19 cellular contexts compared by ENCODE assay signal in genomic region chr5:8576178-8576577, GRCh38.
DNase-seq lines count a peak whose midpoint lies in the region; ATAC-seq, FAIRE-seq and TF ChIP-seq lines count a peak whose summit lies in the region.
"Had no signal": no experiment of that assay in that cellular context is flagged by ENCODE, and none has a peak within 500 bp of the region (broad histone marks: within the 10 kb centered on the region; RNA-seq: fewer than 3 reads in every experiment).

No MANE protein-coding gene starts in this region.

- H3K23me2 ChIP-seq in H9 (ENCODE audit: insufficient read length, low read depth, low read length, poor library complexity, severe bottlenecking) (no peaks in the 10 kb centered on the region), H1 (ENCODE audit: low read depth, low read length) (no peaks in the 10 kb centered on the region)

- TF ChIP-seq CTCF in H9 (conservative IDR thresholded peaks at IDR 0.05) (peak; percentile 23; the same call in 1 of the 3 replicates), H1 (IDR thresholded peaks at IDR 0.05; ENCODE audit: control extremely low read depth in 1 of 3, insufficient read depth in 1 of 3, low read depth in 1 of 3, low read length in 3 of 3) (peak in 2 of 3 experiments; percentile 5 to 11; a peak in 2 of 4 replicates)

- H3K27ac ChIP-seq in H9 (ENCODE audit: insufficient read length, low read depth, low read length), result no peak overlapping the region
- H3K27ac ChIP-seq in H1 (ENCODE audit: low read depth, low read length), result no peak overlapping the region
- no peak overlapping the region for H3K27ac ChIP-seq in mesenchymal stem cell (ENCODE audit: low read length, poor library complexity, severe bottlenecking)
- H3K27ac ChIP-seq: A549 had no signal

- no peak overlapping the region for H2AK5ac ChIP-seq in H9 (ENCODE audit: insufficient read length, low read length)
- H2AK5ac ChIP-seq in H1 (ENCODE audit: low read depth, low read length), result no peak overlapping the region
- H2AK5ac ChIP-seq in mesenchymal stem cell (ENCODE audit: low read length, severe bottlenecking), result no peak overlapping the region

- no peaks in the 10 kb centered on the region; a peak in 2 of 5 replicates for H3K9me3 Mint-ChIP-seq in H9
- H3K9me3 Mint-ChIP-seq: CD8-positive, alpha-beta T cell had no signal

- H3K27ac Mint-ChIP-seq in H9, result no peak overlapping the region
- H3K27ac Mint-ChIP-seq: CD14-positive monocyte; CD8-positive, alpha-beta T cell had no signal

- H2BK12ac ChIP-seq in H9 (ENCODE audit: insufficient read length, low read depth, low read length) (no peak overlapping the region), H1 (ENCODE audit: low read depth, low read length) (no peak overlapping the region), mesenchymal stem cell (ENCODE audit: low read length in 2 of 2) (no peak overlapping the region)

- H3K18ac ChIP-seq in H9 (ENCODE audit: insufficient read length, low read depth, low read length), result no peak overlapping the region
- H3K18ac ChIP-seq in H1 (ENCODE audit: extremely low read depth, low read length), result no peak overlapping the region
- no peak overlapping the region for H3K18ac ChIP-seq in mesenchymal stem cell (ENCODE audit: low read depth in 1 of 2, low read length in 2 of 2)

- no peak overlapping the region for H2BK120ac ChIP-seq in H9 (ENCODE audit: low read depth, low read length, poor library complexity, severe bottlenecking)
- H2BK120ac ChIP-seq in H1 (replicated peaks; ENCODE audit: low read depth, low read length), result no peak overlapping the region
- no peak overlapping the region for H2BK120ac ChIP-seq in mesenchymal stem cell (ENCODE audit: low read depth, low read length)

- no peaks in the 10 kb centered on the region for H4K20me1 ChIP-seq in H9 (ENCODE audit: control insufficient read depth, insufficient read depth, insufficient read length)
- H4K20me1 ChIP-seq in H1 (replicated peaks in 1 of 2; ENCODE audit: control insufficient read depth in 1 of 2, insufficient read depth in 2 of 2, low read length in 2 of 2), result no peaks in the 10 kb centered on the region

- no peak overlapping the region for H3K9ac ChIP-seq in H9 (ENCODE audit: extremely low read depth, insufficient read length, low read length)
- H3K9ac ChIP-seq in H1 (replicated peaks in 1 of 4; ENCODE audit: extremely low read depth in 1 of 4, low read depth in 3 of 4, low read length in 3 of 4), result no peak overlapping the region
- H3K9ac ChIP-seq in mesenchymal stem cell (ENCODE audit: low read length), result peak overlapping the region; percentile 51

- POLR2A ChIA-PET in H1 (lab: Charles Lee; ENCODE audit: partially characterized antibody), result no interaction called here

- CTCF ChIA-PET in H1 (lab: Charles Lee; ENCODE audit: partially characterized antibody), result interaction anchor here (0.6 kb wide), 1 partner anchor 620 kb away, joined by 3 read pairs; no protein-coding TSS in a partner anchor

- H3K9me3 ChIP-seq in H9 (ENCODE audit: control insufficient read depth, low read depth, low read length) (no peaks in the 10 kb centered on the region), H1 (ENCODE audit: insufficient read depth in 2 of 2, low read depth in 1 of 2, low read length in 1 of 2) (no peaks in the 10 kb centered on the region), mesenchymal stem cell (ENCODE audit: control insufficient read depth, low read length) (no peaks in the 10 kb centered on the region)
- H3K9me3 ChIP-seq: A549, BE2C, HAP-1 had no signal

- H2BK15ac ChIP-seq in H9 (ENCODE audit: low read depth, low read length) (no peak overlapping the region), H1 (ENCODE audit: low read length) (no peak overlapping the region), mesenchymal stem cell (ENCODE audit: low read depth, poor library complexity, severe bottlenecking) (no peak overlapping the region)

- no peak for FAIRE-seq in H1 (lab: Jason Lieb, UNC)
- FAIRE-seq: A549, D721Med, HepG2, HTR-8/SVneo, K562 had no signal

- no peak overlapping the region for H2BK5ac ChIP-seq in H9 (ENCODE audit: insufficient read length, low read length)
- no peak overlapping the region for H2BK5ac ChIP-seq in H1 (ENCODE audit: low read depth, low read length)
- no peak overlapping the region for H2BK5ac ChIP-seq in mesenchymal stem cell (ENCODE audit: low read depth, low read length, poor library complexity, severe bottlenecking)

- no peak for TF ChIP-seq POLR2A in H1 (IDR thresholded peaks at IDR 0.05; ENCODE audit: control extremely low read depth in 1 of 2, low read depth in 2 of 2, low read length in 2 of 2)

- H3K4me3 ChIP-seq in H1 (ENCODE audit: extremely low read depth in 1 of 4, insufficient read depth in 2 of 4, low read depth in 3 of 4, low read length in 4 of 4) (no peak overlapping the region), mesenchymal stem cell (ENCODE audit: insufficient read depth in 1 of 2, low read depth in 1 of 2, low read length in 2 of 2) (peak overlapping the region in 1 of 2 experiments; percentile 49)
- H3K4me3 ChIP-seq: A549, HAP-1, K562 had no signal

- H3K14ac ChIP-seq in H9 (ENCODE audit: insufficient read depth, low read length) (no peak overlapping the region), H1 (ENCODE audit: insufficient read length) (no peak overlapping the region), mesenchymal stem cell (ENCODE audit: low read length in 2 of 2) (no peak overlapping the region)

- ATAC-seq in GM18867 (IDR thresholded peaks at IDR 0.05; ENCODE audit: unreplicated experiment), result no peak
- ATAC-seq: A549; CD8-positive, alpha-beta T cell; HepG2; K562 had no signal

- no CpG with 5 or more reads among the region's 10 CpGs for WGBS in H9 (ENCODE audit: extremely low coverage, insufficient read length, low lambda C conversion rate)
- 86% methylated on average over 10 of the region's 10 CpGs; no CpG with 5 or more reads in 1 of the 2 experiments for WGBS in H1 (ENCODE audit: extremely low coverage in 1 of 2, insufficient coverage in 1 of 2, insufficient read length in 1 of 2, insufficient replicate concordance in 2 of 2, low coverage in 1 of 2, low lambda C conversion rate in 2 of 2, missing lambda C conversion rate in 1 of 2), 2 experiments
- WGBS in mesenchymal stem cell, result 75% methylated on average over 10 of the region's 10 CpGs

- no peak overlapping the region for H3T11ph ChIP-seq in H9 (ENCODE audit: low read length)

- H3K23ac ChIP-seq in H9 (ENCODE audit: insufficient read length, low read depth, low read length) (no peak overlapping the region), H1 (ENCODE audit: insufficient read length) (no peak overlapping the region), mesenchymal stem cell (ENCODE audit: low read length in 2 of 2) (no peak overlapping the region)

- H3K36me3 Mint-ChIP-seq in H9 (ENCODE audit: insufficient read depth in 1 of 3, low read depth in 3 of 3), result no peaks in the 10 kb centered on the region
- H3K36me3 Mint-ChIP-seq: CD14-positive monocyte; CD8-positive, alpha-beta T cell had no signal

- H3K4me1 Mint-ChIP-seq in H9, result no peaks in the 10 kb centered on the region
- H3K4me1 Mint-ChIP-seq: CD14-positive monocyte had no signal

- H4K91ac ChIP-seq in H9 (ENCODE audit: insufficient read length, low read depth, low read length) (no peak overlapping the region), H1 (replicated peaks; ENCODE audit: insufficient read length, low read length) (no peak overlapping the region), mesenchymal stem cell (ENCODE audit: low read length) (no peak overlapping the region)

- H4K5ac ChIP-seq in H9 (ENCODE audit: insufficient read length, low read depth, low read length), result no peak overlapping the region
- H4K5ac ChIP-seq in H1 (ENCODE audit: insufficient read length, low read depth, low read length), result no peak overlapping the region

- peak; percentile 39 to 53 for TF ChIP-seq RAD21 in H1 (IDR thresholded peaks at IDR 0.05 in 1 of 2, conservative IDR thresholded peaks at IDR 0.05 in 1 of 2; ENCODE audit: low read depth in 2 of 2, low read length in 2 of 2)

- no peak overlapping the region for H3K4me2 ChIP-seq in H9 (ENCODE audit: insufficient read depth, insufficient read length, low read length)
- H3K4me2 ChIP-seq in H1 (ENCODE audit: insufficient read depth in 1 of 2, low read depth in 2 of 2, low read length in 2 of 2), result no peak overlapping the region
- H3K4me2 ChIP-seq in mesenchymal stem cell (ENCODE audit: low read length, poor library complexity, severe bottlenecking), result no peak overlapping the region
- H3K4me2 ChIP-seq: A549 had no signal

- H2BK20ac ChIP-seq in H9 (ENCODE audit: low read depth, low read length, poor library complexity, severe bottlenecking) (no peak overlapping the region), H1 (ENCODE audit: low read length) (no peak overlapping the region)

- H3K4me3 Mint-ChIP-seq in H9, result no peak overlapping the region
- H3K4me3 Mint-ChIP-seq: CD14-positive monocyte; CD8-positive, alpha-beta T cell had no signal

- H3K56ac ChIP-seq in H9 (ENCODE audit: insufficient read length, low read depth, low read length) (no peak overlapping the region), H1 (replicated peaks; ENCODE audit: insufficient read length, low read depth, low read length) (no peak overlapping the region)

- H4K8ac ChIP-seq in H9 (replicated peaks; ENCODE audit: insufficient read length, low read depth, low read length), result no peak overlapping the region
- no peak overlapping the region for H4K8ac ChIP-seq in H1 (ENCODE audit: extremely low read depth, insufficient read depth, low read length)
- no peak overlapping the region for H4K8ac ChIP-seq in mesenchymal stem cell (ENCODE audit: low read length)

- H3K27me3 Mint-ChIP-seq in H9 (ENCODE audit: low read depth), result peaks cover under 1% of the 10 kb centered on the region; the same call in 1 of the 2 replicates

- no peak for DNase-seq in H9
- DNase-seq in H1 (ENCODE audit: low read depth in 1 of 2, low spot score in 2 of 2), result no peak
- no peak for DNase-seq in mesenchymal stem cell
- no peak for DNase-seq in GF-D8 (lab: John Stamatoyannopoulos, UW)
- no peak for DNase-seq in activated CD8-positive, alpha-beta memory T cell treated with anti-CD3 and anti-CD28 coated beads for 24 hours
- DNase-seq: BE2C; CD8-positive, alpha-beta T cell; COR-L47; DMS153; DMS79 treated with DMSO at 0.1 percent for 48 hours; GDM1 had no signal

- TF ChIP-seq EP300 in H1 (IDR thresholded peaks at IDR 0.05; ENCODE audit: borderline replicate concordance in 1 of 2, low read depth in 2 of 2, low read length in 2 of 2), result no peak

- H2AFZ ChIP-seq in H9 (ENCODE audit: low read length) (no peak overlapping the region), H1 (ENCODE audit: low read length) (no peak overlapping the region; the same call in 1 of the 2 replicates), mesenchymal stem cell (ENCODE audit: low read depth, low read length) (no peak overlapping the region)

- H3K36me3 ChIP-seq in H1 (ENCODE audit: control insufficient read depth in 2 of 4, insufficient read depth in 4 of 4, low read length in 3 of 4) (no peaks in the 10 kb centered on the region), mesenchymal stem cell (ENCODE audit: control insufficient read depth in 1 of 2, insufficient read depth in 2 of 2, low read depth in 1 of 2, low read length in 2 of 2) (no peaks in the 10 kb centered on the region)
- H3K36me3 ChIP-seq: BE2C, HAP-1 had no signal

- H3K4ac ChIP-seq in H9 (ENCODE audit: low read depth, low read length) (no peak overlapping the region), H1 (replicated peaks; ENCODE audit: insufficient read length, low read depth, low read length) (no peak overlapping the region), mesenchymal stem cell (ENCODE audit: low read depth in 1 of 2, low read length in 2 of 2) (no peak overlapping the region)

- H3K4me1 ChIP-seq in H9 (ENCODE audit: insufficient read depth, low read length) (no peaks in the 10 kb centered on the region), H1 (replicated peaks in 1 of 4; ENCODE audit: control insufficient read depth in 3 of 4, insufficient read depth in 4 of 4, low read length in 3 of 4) (no peaks in the 10 kb centered on the region), mesenchymal stem cell (ENCODE audit: control insufficient read depth, insufficient read depth, low read depth, low read length) (no peaks in the 10 kb centered on the region)
- H3K4me1 ChIP-seq: A549, BE2C, HAP-1 had no signal

- no peaks in the 10 kb centered on the region for H3K79me2 ChIP-seq in H9 (ENCODE audit: insufficient read depth, low read length)
- H3K79me2 ChIP-seq in H1 (ENCODE audit: control insufficient read depth in 1 of 2, insufficient read depth in 2 of 2, low read length in 2 of 2), result no peaks in the 10 kb centered on the region

- H3K27me3 ChIP-seq in H9 (ENCODE audit: insufficient read depth, low read length) (no peaks in the 10 kb centered on the region), H1 (replicated peaks in 1 of 4; ENCODE audit: control insufficient read depth in 3 of 4, extremely low read depth in 1 of 4, insufficient read depth in 3 of 4, low read length in 3 of 4) (no peaks in the 10 kb centered on the region), mesenchymal stem cell (ENCODE audit: control insufficient read depth in 1 of 2, insufficient read depth in 1 of 2, low read length in 2 of 2) (peaks cover 0 to under 1% of the 10 kb centered on the region in 2 experiments)
- H3K27me3 ChIP-seq: BE2C had no signal

- no peaks in the 10 kb centered on the region for H3K79me1 ChIP-seq in H9 (ENCODE audit: insufficient read depth, low read depth, low read length, poor library complexity, severe bottlenecking)
- H3K79me1 ChIP-seq in H1 (ENCODE audit: low read depth, low read length), result no peaks in the 10 kb centered on the region
- no peaks in the 10 kb centered on the region for H3K79me1 ChIP-seq in mesenchymal stem cell (replicated peaks; ENCODE audit: low read length, poor library complexity, severe bottlenecking)
